21 cellular contexts compared by ENCODE assay signal in genomic region chr1:234698624-234699023, GRCh38.
DNase-seq lines count a peak whose midpoint lies in the region; FAIRE-seq and TF ChIP-seq lines count a peak whose summit lies in the region.
"Had no signal": no experiment of that assay in that cellular context is flagged by ENCODE, and none has a peak within 500 bp of the region (broad histone marks: within the 10 kb centered on the region; RNA-seq: fewer than 3 reads in every experiment).

No MANE protein-coding gene starts in this region.

- no peak overlapping the region for H3K27ac ChIP-seq in prostate gland
- H3K27ac ChIP-seq: BLaER1 treated with 17β-estradiol and CSF1 and Interleukin-3, amounts not matched to agents 10 nM and 100 nM; PC-9; SK-N-MC had no signal

- TF ChIP-seq POLR2A in prostate gland (IDR thresholded peaks at IDR 0.05) (no peak), GM12891 (IDR thresholded peaks at IDR 0.05; ENCODE audit: low read depth, low read length) (no peak)

- no peak for FAIRE-seq in GM12891 (lab: Jason Lieb, UNC)
- FAIRE-seq: A204.1, GM19239 had no signal

- H3K9me3 ChIP-seq in prostate gland = no peaks in the 10 kb centered on the region

- H3K36me3 ChIP-seq in prostate gland = no peaks in the 10 kb centered on the region
- H3K36me3 ChIP-seq: BLaER1 treated with 17β-estradiol and CSF1 and Interleukin-3, amounts not matched to agents 10 nM and 100 nM had no signal

- TF ChIP-seq CTCF in prostate gland (IDR thresholded peaks at IDR 0.05) = no peak

- H3K27me3 ChIP-seq in prostate gland (replicated peaks; ENCODE audit: insufficient read depth) = no peaks in the 10 kb centered on the region
- H3K27me3 ChIP-seq: BLaER1 treated with 17β-estradiol and CSF1 and Interleukin-3, amounts not matched to agents 10 nM and 100 nM had no signal

- DNase-seq in activated CD8-positive, alpha-beta memory T cell treated with anti-CD3 and anti-CD28 coated beads for 24 hours = peak; percentile 52
- DNase-seq in activated CD8-positive, alpha-beta memory T cell treated with anti-CD3 and anti-CD28 coated beads, Interleukin-2, amount 50 U/mL, for 4 hours = no peak
- peak; percentile 26 for DNase-seq in ecto neural progenitor cell (ENCODE audit: low spot score)
- DNase-seq in prostate gland (ENCODE audit: low spot score) = peak; percentile 3
- DNase-seq in activated T-cell treated with anti-CD3 and anti-CD28 coated beads for 4 hours = no peak
- no peak for DNase-seq in NCI-H226
- no peak for DNase-seq in GM12891 (ENCODE audit: insufficient read length, low spot score)
- DNase-seq: DMS153, HFFc6, Kasumi-1, MM.1S, NCI-H1092 treated with DMSO at 0.1 percent for 48 hours, NCI-H1694 treated with DMSO at 0.1 percent for 48 hours, NCI-H2107, NCI-H446 treated with DMSO at 0.1 percent for 48 hours, NCI-H774, PC-9 had no signal

- no peak overlapping the region for H3K4me3 ChIP-seq in prostate gland
- H3K4me3 ChIP-seq: BLaER1 treated with 17β-estradiol and CSF1 and Interleukin-3, amounts not matched to agents 10 nM and 100 nM; PC-9; SK-N-MC had no signal

- 89% methylated on average over 8 of the region's 8 CpGs for WGBS in prostate gland

- intact Hi-C loops in prostate gland (cut with DNase I) = no loop called here

- H3K4me1 ChIP-seq in prostate gland (replicated peaks) = no peaks in the 10 kb centered on the region

TF ChIP-seq in GM12891, 5 proteins besides CTCF, POLR2A, EP300 and RAD21:
- TF ChIP-seq POLR2AphosphoS5 (IDR thresholded peaks at IDR 0.05; ENCODE audit: low read depth, low read length) = no peak
- TF ChIP-seq POU2F2 (IDR thresholded peaks at IDR 0.05; ENCODE audit: low read depth, low read length) = no peak
- no peak for TF ChIP-seq SPI1 (IDR thresholded peaks at IDR 0.05; ENCODE audit: low read depth, low read length)
- TF ChIP-seq PAX5 (IDR thresholded peaks at IDR 0.05; ENCODE audit: insufficient read depth, low read length, severe bottlenecking) = no peak
- TF ChIP-seq TAF1 (IDR thresholded peaks at IDR 0.05; ENCODE audit: low read depth, low read length) = no peak

Comparison
In these comparisons a context has a peak if more than half of its experiments do, and no peak if none do; other contexts are left out.
1. DNase-seq: peak in activated CD8-positive, alpha-beta memory T cell treated with anti-CD3 and anti-CD28 coated beads for 24 hours (single experiment), ecto neural progenitor cell (single experiment) and prostate gland (single experiment); none in activated CD8-positive, alpha-beta memory T cell treated with anti-CD3 and anti-CD28 coated beads, Interleukin-2, amount 50 U/mL, for 4 hours (single experiment), activated T-cell treated with anti-CD3 and anti-CD28 coated beads for 4 hours (single experiment), NCI-H226 (single experiment) and GM12891 (single experiment).